ENCODE assay signal across 15 cellular contexts in the genomic region with DNA sequence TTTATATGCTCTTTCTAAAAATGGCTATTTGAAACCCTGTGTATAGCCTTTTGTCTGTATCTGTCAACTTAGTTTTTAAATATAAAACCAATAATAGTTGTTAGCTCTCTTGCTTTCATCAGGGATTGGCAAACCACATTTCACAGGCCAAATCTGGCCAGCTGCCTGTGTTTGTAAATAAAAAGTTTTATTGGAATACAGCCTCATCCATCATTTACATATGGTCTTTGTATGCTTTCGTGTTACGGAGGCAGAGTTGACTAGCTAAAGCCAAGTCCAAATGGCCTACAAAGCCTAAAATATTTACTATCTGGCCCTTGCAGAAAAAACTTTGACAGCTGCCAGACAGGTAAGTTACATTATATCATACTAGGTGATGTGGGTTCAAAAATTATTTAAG.
DNase-seq lines count a peak whose midpoint lies in the region; ATAC-seq and TF ChIP-seq lines count a peak whose summit lies in the region.
"Had no signal": no experiment of that assay in that cellular context is flagged by ENCODE, and none has a peak within 500 bp of the region (broad histone marks: within the 10 kb centered on the region; RNA-seq: fewer than 3 reads in every experiment).

No MANE protein-coding gene starts in this region.

- no peak for ATAC-seq in HG03457 (IDR thresholded peaks at IDR 0.05; ENCODE audit: unreplicated experiment)

- WGBS in suprapubic skin = 41% methylated on average over 2 of the region's 2 CpGs

- no peaks in the 10 kb centered on the region for H3K36me3 ChIP-seq in suprapubic skin

- no peak for TF ChIP-seq EP300 in suprapubic skin (IDR thresholded peaks at IDR 0.05)

- peak overlapping the region in 2 of 3 experiments; percentile 31 to 68 for H3K27ac Mint-ChIP-seq in nephron
- H3K27ac Mint-ChIP-seq: CD4-positive, alpha-beta T cell had no signal

- no peak overlapping the region for H3K27ac ChIP-seq in suprapubic skin
- H3K27ac ChIP-seq: C4-2B, GM23248, HL-60 had no signal

- H3K27me3 ChIP-seq in suprapubic skin = no peaks in the 10 kb centered on the region

- no peaks in the 10 kb centered on the region for H3K9me3 ChIP-seq in suprapubic skin
- H3K9me3 ChIP-seq: Caco-2 had no signal

- no peaks in the 10 kb centered on the region for H3K9me3 Mint-ChIP-seq in nephron
- H3K9me3 Mint-ChIP-seq: CD4-positive, alpha-beta T cell had no signal

- H3K36me3 Mint-ChIP-seq in nephron (ENCODE audit: low read depth) = no peaks in the 10 kb centered on the region

- H3K27me3 Mint-ChIP-seq in nephron (ENCODE audit: low read depth) = no peaks in the 10 kb centered on the region

- H3K4me3 Mint-ChIP-seq in nephron = no peak overlapping the region
- H3K4me3 Mint-ChIP-seq: CD4-positive, alpha-beta T cell had no signal

- TF ChIP-seq CTCF in fibroblast of villous mesenchyme (IDR thresholded peaks at IDR 0.05; ENCODE audit: insufficient read depth, low read depth, low read length) (no peak), nephron (IDR thresholded peaks at IDR 0.05; ENCODE audit: unreplicated experiment in 3 of 3) (no peak), suprapubic skin (IDR thresholded peaks at IDR 0.05) (no peak)

- H3K4me3 ChIP-seq in fibroblast of villous mesenchyme (ENCODE audit: low read depth, low read length) (no peak overlapping the region), suprapubic skin (no peak overlapping the region)
- H3K4me3 ChIP-seq: GM23248 had no signal

- peaks cover 55% of the 10 kb centered on the region for H3K4me1 Mint-ChIP-seq in nephron

- peaks cover 10% of the 10 kb centered on the region for H3K4me1 ChIP-seq in suprapubic skin

- DNase-seq in H4 (ENCODE audit: low spot score) (peak; percentile 6), M059J (ENCODE audit: low read depth) (peak; percentile 38), fibroblast of villous mesenchyme (ENCODE audit: low read depth) (peak; percentile 70), suprapubic skin (ENCODE audit: low spot score in 2 of 2) (no peak), NCI-H524 (lab: John Stamatoyannopoulos, UW) (no peak)
- DNase-seq: AML-193; Caco-2; CD4-positive, alpha-beta T cell; GM23248; HCEC 1CT; IMR-90 had no signal

- no peak for TF ChIP-seq POLR2A in suprapubic skin (IDR thresholded peaks at IDR 0.05)

Comparison
In these comparisons a context has a peak if more than half of its experiments do, and no peak if none do; other contexts are left out.
1. DNase-seq: peak in H4 (single experiment), M059J (single experiment) and fibroblast of villous mesenchyme (single experiment); none in suprapubic skin (0 of 2) and NCI-H524 (0 of 2).